ENCODE assay signal across 1 cellular context in genomic region chr7:27113991-27114866, GRCh38.
TF ChIP-seq lines count a peak whose summit lies in the region.

No MANE protein-coding gene starts in this region.

TF ChIP-seq in endothelial cell of umbilical vein, 7 proteins besides CTCF, POLR2A, EP300 and RAD21:
- TF ChIP-seq MAX (IDR thresholded peaks at IDR 0.05; ENCODE audit: insufficient read depth, insufficient read length): no peak
- TF ChIP-seq GATA2 (IDR thresholded peaks at IDR 0.05; ENCODE audit: insufficient read depth, insufficient read length, low read depth, low read length): no peak
- no peak for TF ChIP-seq FOS (IDR thresholded peaks at IDR 0.05; ENCODE audit: borderline replicate concordance, insufficient read depth, low read length)
- TF ChIP-seq POLR2AphosphoS5 (IDR thresholded peaks at IDR 0.05; ENCODE audit: insufficient read depth, low read depth, low read length): no peak
- no peak for TF ChIP-seq JUN (IDR thresholded peaks at IDR 0.05; ENCODE audit: borderline replicate concordance, insufficient read depth, insufficient read length, low read depth)
- TF ChIP-seq EZH2 (IDR thresholded peaks at IDR 0.05; ENCODE audit: borderline replicate concordance, low read depth, low read length, severe bottlenecking): no peak
- TF ChIP-seq MYC (IDR thresholded peaks at IDR 0.05; ENCODE audit: low read depth, low read length): no peak
